Comparison of ENCODE assay signal across 8 cellular contexts in the genomic region with DNA sequence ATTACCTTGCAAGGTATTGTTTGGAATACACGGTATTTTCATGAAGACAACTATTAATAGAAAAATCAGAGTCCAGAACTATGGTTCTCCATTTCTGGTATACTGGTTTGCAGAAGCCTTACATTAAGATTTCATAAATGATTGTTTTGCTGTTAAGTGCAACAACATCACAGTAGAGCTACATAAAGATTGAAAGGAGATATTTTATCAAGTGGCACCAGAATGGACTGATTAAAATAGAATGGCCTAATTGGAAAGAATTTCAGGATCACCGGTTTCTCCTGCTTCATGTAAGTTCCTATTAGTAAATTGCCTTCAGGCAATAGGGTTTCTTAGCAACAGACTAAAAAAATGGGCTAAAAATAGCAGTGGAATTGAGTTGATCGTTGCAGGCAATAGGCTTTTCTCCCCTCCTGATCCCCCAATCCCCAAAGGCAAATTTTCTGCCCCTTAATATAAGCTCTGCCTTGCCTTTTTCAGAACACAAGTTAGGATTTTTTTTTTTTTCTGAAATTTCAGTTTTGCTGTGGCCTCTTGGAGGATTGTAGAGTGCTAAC. TPM values are rescaled to one million over a fixed set of nuclear protein-coding genes. Genes with fewer than 3 reads are reported as not detected.
DNase-seq lines count a peak whose midpoint lies in the region; ATAC-seq, FAIRE-seq and TF ChIP-seq lines count a peak whose summit lies in the region.

No MANE protein-coding gene starts in this region.

- no peaks in the 10 kb centered on the region for H3K27me3 Mint-ChIP-seq in memory B cell

- no peak for FAIRE-seq in bronchial epithelial cell (lab: Jason Lieb, UNC)

- peaks cover 7% of the 10 kb centered on the region for H3K36me3 Mint-ChIP-seq in memory B cell

- H3K4me3 Mint-ChIP-seq in memory B cell = peak overlapping the region; percentile 98

- peak overlapping the region; percentile 91 for H3K27ac Mint-ChIP-seq in memory B cell

- peak overlapping the region; percentile 89 for H3K27ac ChIP-seq in 22Rv1

- DNase-seq in GF-D8 (lab: John Stamatoyannopoulos, UW) (peak; percentile 16), NCI-H748 treated with DMSO at 0.1 percent for 48 hours (lab: John Stamatoyannopoulos, UW) (peak; percentile 39), bronchial epithelial cell (ENCODE audit: low read depth) (peak; percentile 78), memory B cell (ENCODE audit: low spot score in 2 of 2) (no peak)

- ATAC-seq in memory B cell (ENCODE audit: low read depth) = no peak
- ATAC-seq in GM21381 (IDR thresholded peaks at IDR 0.05; ENCODE audit: unreplicated experiment) = no peak
- ATAC-seq in HG03108 (IDR thresholded peaks at IDR 0.05; ENCODE audit: unreplicated experiment) = no peak
- ATAC-seq in GM21529 (IDR thresholded peaks at IDR 0.05; ENCODE audit: unreplicated experiment) = no peak

- no peaks in the 10 kb centered on the region for H3K9me3 Mint-ChIP-seq in memory B cell

- TF ChIP-seq CTCF in 22Rv1 (IDR thresholded peaks at IDR 0.05) = no peak
- no peak for TF ChIP-seq CTCF in bronchial epithelial cell (IDR thresholded peaks at IDR 0.05; ENCODE audit: insufficient read depth, low read length, severe bottlenecking)

- H3K36me3 ChIP-seq in bronchial epithelial cell (ENCODE audit: control insufficient read depth, insufficient read depth, low read length) = no peaks in the 10 kb centered on the region

- H3K4me3 ChIP-seq in bronchial epithelial cell (ENCODE audit: low read depth, low read length) = peak overlapping the region; percentile 84

- H3K4me1 Mint-ChIP-seq in memory B cell = peaks cover 19% of the 10 kb centered on the region

- no peaks in the 10 kb centered on the region for H3K27me3 ChIP-seq in bronchial epithelial cell (ENCODE audit: control insufficient read depth, insufficient read depth, low read length)

RNA-seq across cellular contexts. Expression of a gene that starts 0.9 kb away (rescaled TPM):
- total RNA-seq in bronchial epithelial cell = 0.51 and 1.1 TPM in 2 replicates

RNA-seq across cellular contexts. Expression of a gene that starts 1.3 kb away (rescaled TPM):
- total RNA-seq in bronchial epithelial cell = 33.4 and 40.8 TPM in 2 replicates

Comparison
In these comparisons a context has a peak if more than half of its experiments do, and no peak if none do; other contexts are left out.
1. DNase-seq: peak in GF-D8 (single experiment), NCI-H748 treated with DMSO at 0.1 percent for 48 hours (single experiment) and bronchial epithelial cell (single experiment); none in memory B cell (0 of 2).